Comparison of ENCODE assay signal across 1 cellular context in genomic region chr20:54212871-54213270, GRCh38.
TF ChIP-seq lines count a peak whose summit lies in the region.

No MANE protein-coding gene starts in this region.

TF ChIP-seq in GM23338, 12 proteins besides CTCF, POLR2A, EP300 and RAD21 (continued from another document):
- TF ChIP-seq ZNF462 (CRISPR knock-in tag; IDR thresholded peaks at IDR 0.05) (no peak), REST (IDR thresholded peaks at IDR 0.05; ENCODE audit: unreplicated experiment) (no peak), CREB1 (CRISPR knock-in tag; IDR thresholded peaks at IDR 0.05; ENCODE audit: low read depth) (no peak), ETS1 (IDR thresholded peaks at IDR 0.05) (no peak), NANOG (IDR thresholded peaks at IDR 0.05; ENCODE audit: borderline replicate concordance) (no peak), EZH2phosphoT487 (IDR thresholded peaks at IDR 0.05; ENCODE audit: unreplicated experiment) (no peak), EZH2 (IDR thresholded peaks at IDR 0.05; ENCODE audit: low read depth, unreplicated experiment) (no peak), JUNB (IDR thresholded peaks at IDR 0.05; ENCODE audit: unreplicated experiment) (no peak), STAT1 (IDR thresholded peaks at IDR 0.05; ENCODE audit: unreplicated experiment) (no peak), POLR2AphosphoS5 (IDR thresholded peaks at IDR 0.05; ENCODE audit: low read depth) (no peak)
